Comparison of ENCODE assay signal across 24 cellular contexts in genomic region chr4:5813882-5814255, GRCh38.
"Had no signal": no experiment of that assay in that cellular context is flagged by ENCODE, and none has a peak within 500 bp of the region (broad histone marks: within the 10 kb centered on the region; RNA-seq: fewer than 3 reads in every experiment).

No MANE protein-coding gene starts in this region.

- H3K36me3 ChIP-seq: neural progenitor cell, right lobe of liver had no signal

- DNase-seq: cerebellar nuclear complex; cortex of kidney; effector memory CD8-positive, alpha-beta T cell; erythroblast; esophagus squamous epithelium; foreskin melanocyte; mesendoderm; naive B cell; nucleus accumbens; psoas muscle; retina; right lobe of liver; stimulated activated CD4-positive, alpha-beta T cell treated with anti-CD3 and anti-CD28 coated beads, Interleukin-12 subunit alpha, Interleukin-12 subunit beta, amount 100 ng/mL, for 4 hours; stimulated activated CD4-positive, alpha-beta T cell treated with anti-CD3 and anti-CD28 coated beads, Interleukin-1b, Interleukin-23, amount 100 ng/mL, for 48 hours; stimulated activated CD4-positive, alpha-beta T cell treated with anti-CD3 and anti-CD28 coated beads, Interleukin-4, amount 100 ng/mL, for 1 hour; stimulated activated CD8-positive, alpha-beta memory T cell treated with anti-CD3 and anti-CD28 coated beads, Interleukin-4, amount 100 ng/mL, for 48 hours; stimulated activated naive CD4-positive, alpha-beta T cell; stimulated activated naive CD8-positive, alpha-beta T cell treated with anti-CD3 and anti-CD28 coated beads, Interleukin-15, amount 100 ng/mL, for 72 hours; thyroid gland; trophoblast cell had no signal

- H3K27ac ChIP-seq: esophagus squamous epithelium, neural progenitor cell, psoas muscle, right lobe of liver, thyroid gland, vagina had no signal

- H3K9me3 ChIP-seq: esophagus squamous epithelium, right lobe of liver, thyroid gland, vagina had no signal

- H3K27me3 ChIP-seq: esophagus squamous epithelium, neural progenitor cell, right lobe of liver, thyroid gland, vagina had no signal

- ATAC-seq: effector memory CD8-positive, alpha-beta T cell; natural killer cell treated with Interleukin-12 subunit alpha and Interleukin-12 subunit beta and Interleukin-15 and Interleukin-18, amount 100 ng/mL, for 72 hours; psoas muscle; right lobe of liver; stimulated activated naive CD8-positive, alpha-beta T cell treated with anti-CD3 and anti-CD28 coated beads, Interleukin-15, amount 100 ng/mL, for 72 hours had no signal

- H3K4me1 ChIP-seq: esophagus squamous epithelium, neural progenitor cell, psoas muscle, right lobe of liver, thyroid gland, vagina had no signal

- H3K9ac ChIP-seq: neural progenitor cell had no signal

- H3K4me3 ChIP-seq: esophagus squamous epithelium, neural progenitor cell, psoas muscle, right lobe of liver, smooth muscle cell, thyroid gland, vagina had no signal
